ENCODE assay signal across 21 cellular contexts in genomic region chrX:104742345-104742744, GRCh38.
DNase-seq lines count a peak whose midpoint lies in the region; ATAC-seq and TF ChIP-seq lines count a peak whose summit lies in the region.
"Had no signal": no experiment of that assay in that cellular context is flagged by ENCODE, and none has a peak within 500 bp of the region (broad histone marks: within the 10 kb centered on the region; RNA-seq: fewer than 3 reads in every experiment).

No MANE protein-coding gene starts in this region.

- no peak overlapping the region for H3K4me3 ChIP-seq in body of pancreas
- no peak overlapping the region for H3K4me3 ChIP-seq in left lung
- H3K4me3 ChIP-seq in upper lobe of right lung: no peak overlapping the region
- H3K4me3 ChIP-seq in thyroid gland (replicated peaks in 1 of 3): no peak overlapping the region
- H3K4me3 ChIP-seq: GM23248, K562 had no signal

- intact Hi-C loops in body of pancreas (cut with DNase I): no loop called here
- intact Hi-C loops in left lung (cut with DNase I): no loop called here
- intact Hi-C loops in upper lobe of right lung (cut with DNase I): no loop called here
- intact Hi-C loops in thyroid gland (cut with DNase I): no loop called here

- H3K36me3 ChIP-seq in body of pancreas (replicated peaks in 1 of 2; ENCODE audit: insufficient read depth in 1 of 2, low read depth in 2 of 2): no peaks in the 10 kb centered on the region
- no peaks in the 10 kb centered on the region for H3K36me3 ChIP-seq in left lung
- H3K36me3 ChIP-seq in upper lobe of right lung: no peaks in the 10 kb centered on the region
- H3K36me3 ChIP-seq in thyroid gland: no peaks in the 10 kb centered on the region

- H3K9me3 ChIP-seq in body of pancreas: no peaks in the 10 kb centered on the region
- no peaks in the 10 kb centered on the region for H3K9me3 ChIP-seq in left lung
- H3K9me3 ChIP-seq in upper lobe of right lung: no peaks in the 10 kb centered on the region
- H3K9me3 ChIP-seq in thyroid gland: no peaks in the 10 kb centered on the region

- no peak overlapping the region for H3K27ac ChIP-seq in body of pancreas
- no peak overlapping the region for H3K27ac ChIP-seq in left lung
- no peak overlapping the region for H3K27ac ChIP-seq in upper lobe of right lung
- H3K27ac ChIP-seq in thyroid gland: no peak overlapping the region
- H3K27ac ChIP-seq: 22Rv1, C4-2B, GM23248 had no signal

- H3K27me3 ChIP-seq in body of pancreas (no peaks in the 10 kb centered on the region), left lung (peaks cover 0 to 9% of the 10 kb centered on the region in 2 donors), upper lobe of right lung (no peaks in the 10 kb centered on the region), thyroid gland (no peaks in the 10 kb centered on the region)

- no peak for TF ChIP-seq POLR2A in body of pancreas (IDR thresholded peaks at IDR 0.05)
- no peak for TF ChIP-seq POLR2A in thyroid gland (IDR thresholded peaks at IDR 0.05)

- no peak overlapping the region for H3K4me3 Mint-ChIP-seq in stimulated activated effector memory CD8-positive, alpha-beta T cell treated with anti-CD3 and anti-CD28 coated beads, Interleukin-12 subunit alpha, Interleukin-12 subunit beta, amount 100 ng/mL, for 72 hours

- no peaks in the 10 kb centered on the region for H3K4me1 ChIP-seq in body of pancreas
- H3K4me1 ChIP-seq in left lung: no peaks in the 10 kb centered on the region
- no peaks in the 10 kb centered on the region for H3K4me1 ChIP-seq in upper lobe of right lung
- H3K4me1 ChIP-seq in thyroid gland: no peaks in the 10 kb centered on the region

- H3K36me3 Mint-ChIP-seq in stimulated activated effector memory CD8-positive, alpha-beta T cell treated with anti-CD3 and anti-CD28 coated beads, Interleukin-12 subunit alpha, Interleukin-12 subunit beta, amount 100 ng/mL, for 72 hours: no peaks in the 10 kb centered on the region

- peaks cover 2% of the 10 kb centered on the region for H3K9me3 Mint-ChIP-seq in stimulated activated effector memory CD8-positive, alpha-beta T cell treated with anti-CD3 and anti-CD28 coated beads, Interleukin-12 subunit alpha, Interleukin-12 subunit beta, amount 100 ng/mL, for 72 hours

- TF ChIP-seq CTCF in body of pancreas (IDR thresholded peaks at IDR 0.05): no peak
- no peak for TF ChIP-seq CTCF in left lung (IDR thresholded peaks at IDR 0.05)
- TF ChIP-seq CTCF in upper lobe of right lung (IDR thresholded peaks at IDR 0.05): no peak
- no peak for TF ChIP-seq CTCF in thyroid gland (IDR thresholded peaks at IDR 0.05)

- peak; percentile 60 for ATAC-seq in body of pancreas
- peak; percentile 93 for ATAC-seq in left lung
- peak; percentile 71 for ATAC-seq in upper lobe of right lung
- no peak for ATAC-seq in GM21367 (IDR thresholded peaks at IDR 0.05; ENCODE audit: unreplicated experiment)
- ATAC-seq in stimulated activated effector memory CD8-positive, alpha-beta T cell treated with anti-CD3 and anti-CD28 coated beads, Interleukin-12 subunit alpha, Interleukin-12 subunit beta, amount 100 ng/mL, for 72 hours: no peak
- ATAC-seq: HCT116, K562 had no signal

- H3K27ac Mint-ChIP-seq in stimulated activated effector memory CD8-positive, alpha-beta T cell treated with anti-CD3 and anti-CD28 coated beads, Interleukin-12 subunit alpha, Interleukin-12 subunit beta, amount 100 ng/mL, for 72 hours: no peak overlapping the region

- DNase-seq in NCI-H1105 treated with DMSO at 0.1 percent for 48 hours (lab: John Stamatoyannopoulos, UW): peak; percentile 14
- no peak for DNase-seq in NCI-H1105 (lab: John Stamatoyannopoulos, UW)
- DNase-seq in body of pancreas: peak in 1 of 4 donors; percentile 1
- no peak for DNase-seq in left lung
- DNase-seq in upper lobe of right lung: no peak
- no peak for DNase-seq in thyroid gland
- DNase-seq in stimulated activated effector memory CD8-positive, alpha-beta T cell treated with anti-CD3 and anti-CD28 coated beads, Interleukin-12 subunit alpha, Interleukin-12 subunit beta, amount 100 ng/mL, for 72 hours (ENCODE audit: low spot score in 2 of 2): no peak
- DNase-seq: AML-193, GDM1, GM23248, NCI-H1694 treated with DMSO at 0.1 percent for 48 hours, NCI-H2107, NCI-H2227 treated with DMSO at 0.1 percent for 48 hours, NCI-H524, NCI-H82, OCI-M1 had no signal

- H3K4me1 Mint-ChIP-seq in stimulated activated effector memory CD8-positive, alpha-beta T cell treated with anti-CD3 and anti-CD28 coated beads, Interleukin-12 subunit alpha, Interleukin-12 subunit beta, amount 100 ng/mL, for 72 hours: no peaks in the 10 kb centered on the region

Comparison
In these comparisons a context has a peak if more than half of its experiments do, and no peak if none do; other contexts are left out.
1. ATAC-seq: peak in body of pancreas (single experiment), left lung (single experiment) and upper lobe of right lung (single experiment); none in GM21367 (single experiment) and stimulated activated effector memory CD8-positive, alpha-beta T cell treated with anti-CD3 and anti-CD28 coated beads, Interleukin-12 subunit alpha, Interleukin-12 subunit beta, amount 100 ng/mL, for 72 hours (single experiment).